Comparison of ENCODE assay signal across 8 cellular contexts in genomic region chr1:6601049-6601864, GRCh38. TPM values are rescaled to one million over a fixed set of nuclear protein-coding genes. Genes with fewer than 3 reads are reported as not detected.
DNase-seq lines count a peak whose midpoint lies in the region; ATAC-seq, FAIRE-seq and TF ChIP-seq lines count a peak whose summit lies in the region.

No MANE protein-coding gene starts in this region.

- H3K36me3 Mint-ChIP-seq in GM23338 (ENCODE audit: low read depth): peaks cover 42% of the 10 kb centered on the region; the same call in 2 of the 3 replicates

- H3K4me1 Mint-ChIP-seq in GM23338: peaks cover 20% of the 10 kb centered on the region

- TF ChIP-seq EP300 in HepG2 (IDR thresholded peaks at IDR 0.05; ENCODE audit: low read depth in 2 of 2, low read length in 2 of 2) (peak in 1 of 2 experiments; percentile 28; a peak in 1 of 4 replicates), HepG2 (CRISPR knock-in tag; IDR thresholded peaks at IDR 0.05; ENCODE audit: borderline replicate concordance) (no peak)

- TF ChIP-seq CTCF in GM23338 (conservative IDR thresholded peaks at IDR 0.05; ENCODE audit: low read depth in 2 of 2) (0 out of 4 replicates have a peak, but pooled peaks have one; percentile 1 to 13), HepG2 (CRISPR knock-in tag; IDR thresholded peaks at IDR 0.05) (no peak)

- H3K27ac ChIP-seq in GM23338 (ENCODE audit: low read depth) (no peak overlapping the region), HepG2 (ENCODE audit: extremely low read length, insufficient read depth, low read length) (peak overlapping the region; percentile 100)

- no peaks in the 10 kb centered on the region; the same call in 1 of the 2 replicates for H3K36me3 ChIP-seq in GM23338 (ENCODE audit: insufficient read depth)
- peaks cover 19 to 32% of the 10 kb centered on the region in 2 experiments for H3K36me3 ChIP-seq in HepG2 (replicated peaks in 1 of 2; ENCODE audit: control insufficient read depth in 1 of 2, insufficient read depth in 2 of 2, low read length in 2 of 2)

- H3K79me2 ChIP-seq in GM23338 (replicated peaks; ENCODE audit: insufficient read depth) (peaks cover 57% of the 10 kb centered on the region), HepG2 (ENCODE audit: insufficient read depth, low read length) (peaks cover 53% of the 10 kb centered on the region)

- intact Hi-C loops in HepG2 (cut with micrococcal nuclease; ENCODE audit: unreplicated experiment): loop anchor here (2.0 kb wide), 1 partner anchor 22 kb away; the partner anchor contains the start of gene ZBTB48

- TF ChIP-seq RAD21 in HepG2 (CRISPR knock-in tag; IDR thresholded peaks at IDR 0.05): 0 out of 2 replicates have a peak, but pooled peaks have one; percentile 6

- peak overlapping the region; percentile 88 for H3K27ac Mint-ChIP-seq in GM23338

- H3F3A ChIP-seq in GM23338 (replicated peaks; ENCODE audit: low read depth): peaks cover 10% of the 10 kb centered on the region; the same call in 1 of the 2 replicates

- H3K9me3 ChIP-seq in HepG2 (ENCODE audit: low read length): no peaks in the 10 kb centered on the region

- FAIRE-seq in HepG2 (lab: Jason Lieb, UNC): peak; percentile 89

- peaks cover 35% of the 10 kb centered on the region for H4K20me1 ChIP-seq in GM23338 (replicated peaks; ENCODE audit: insufficient read depth)
- H4K20me1 ChIP-seq in HepG2 (ENCODE audit: insufficient read depth, low read length): peaks cover 45% of the 10 kb centered on the region

- peak overlapping the region; percentile 87 for H3K9ac ChIP-seq in HepG2 (ENCODE audit: insufficient read depth, low read depth, low read length)

- H3K4me1 ChIP-seq in GM23338 (ENCODE audit: insufficient read depth) (peaks cover 9% of the 10 kb centered on the region), HepG2 (ENCODE audit: insufficient read depth, low read length) (peaks cover 59% of the 10 kb centered on the region)

- ATAC-seq in GM23338 (peak; percentile 3), HepG2 (peak; percentile 46)

- in situ Hi-C loops in HepG2 (cut with HindIII; ENCODE audit: extremely low pct_ligation_motif_present, low pct_unique_long_range_greater_than_20kb): no loop called here

- no TSS peak for BruUV-seq in HepG2 (replicated peaks; lab: Mats Ljungman, UMichigan)

- 0% methylated on average over 20 of the region's 35 CpGs for WGBS in HepG2 (ENCODE audit: low lambda C conversion rate)

- peak in 1 of 2 experiments; percentile 68; a peak in 2 of 4 replicates for TF ChIP-seq POLR2A in HepG2 (IDR thresholded peaks at IDR 0.05; ENCODE audit: insufficient read depth in 1 of 2, low read depth in 2 of 2, low read length in 2 of 2)

- POLR2A ChIA-PET in HepG2 (lab: Yijun Ruan, JAX): interaction anchor here (1.3 to 7.1 kb wide), 9 partner anchors 10 to 110 kb away, joined by 4 to 113 read pairs (median 8); partner anchors contain the start of genes NOL9, PHF13, PLEKHG5 and TAS1R1

- H3K4me3 ChIP-seq in GM23338 (peak overlapping the region; percentile 98), HepG2 (replicated peaks in 1 of 3; ENCODE audit: insufficient read depth in 1 of 3, low read depth in 2 of 3, low read length in 3 of 3) (peak overlapping the region; percentile 77 to 93 (median 92))

- peak overlapping the region; percentile 81 for H3K4me2 ChIP-seq in GM23338
- peak overlapping the region; percentile 97 for H3K4me2 ChIP-seq in HepG2 (ENCODE audit: low read depth, low read length)

- CTCF ChIA-PET in HepG2 (lab: Yijun Ruan, JAX; ENCODE audit: low intra/inter-chr PET ratio, low total read pairs): interaction anchor here (1.3 kb wide), 1 partner anchor 47 kb away, joined by 5 read pairs; the partner anchor contains the start of gene NOL9

- H3K27me3 ChIP-seq in GM23338 (ENCODE audit: insufficient read depth) (peaks cover 5% of the 10 kb centered on the region; the same call in 1 of the 2 replicates), HepG2 (ENCODE audit: control insufficient read depth in 1 of 2, insufficient read depth in 2 of 2, low read length in 2 of 2) (no peaks in the 10 kb centered on the region; a peak in 1 of 5 replicates)

- H3K9me2 ChIP-seq in GM23338 (ENCODE audit: insufficient read depth): no peaks in the 10 kb centered on the region

- peaks cover 20% of the 10 kb centered on the region for H3K27me3 Mint-ChIP-seq in GM23338 (ENCODE audit: insufficient read depth, low read depth, poor library complexity)

- peak overlapping the region; percentile 91 for H3K4me3 Mint-ChIP-seq in GM23338

- H3K9me3 Mint-ChIP-seq in GM23338: no peaks in the 10 kb centered on the region

- H2AFZ ChIP-seq in GM23338 (no peak overlapping the region), HepG2 (ENCODE audit: low read length) (no peak overlapping the region)

- DNase-seq in COLO829 (ENCODE audit: low spot score): peak; percentile 61
- peak; percentile 67 for DNase-seq in GM23338 (ENCODE audit: low spot score)
- peak; percentile 24 for DNase-seq in NCI-H2029 treated with DMSO at 0.1 percent for 48 hours (lab: John Stamatoyannopoulos, UW)
- peak; percentile 79 to 84 for DNase-seq in activated CD4-positive, alpha-beta T cell treated with anti-CD3 and anti-CD28 coated beads, Interleukin-2, amount 50 U/mL, for 4 hours
- DNase-seq in dermis blood vessel endothelial cell: peak; percentile 86
- peak; percentile 89 for DNase-seq in HepG2 (ENCODE audit: low spot score)
- peak; percentile 81 for DNase-seq in stimulated activated CD4-positive, alpha-beta T cell treated with anti-CD3 and anti-CD28 coated beads, Interleukin-4, amount 100 ng/mL, for 1 hour
- no peak for DNase-seq in DMS153 (lab: John Stamatoyannopoulos, UW)

RNA-seq across cellular contexts. Expression of gene KLHL21, which starts 1.4 kb away (rescaled TPM):
- total RNA-seq in GM23338 (2014; rRNA removed; shearing (Covaris generic)): 31.1 and 35.9 TPM in 2 replicates
- polyA plus RNA-seq in GM23338 (2016; fragmentation: Nextera tagmentation; extraction: Ambion mirVana) (7.3 and 7.8 TPM in 2 replicates), HepG2 (2011; rRNA removed) (14.8 and 19.9 TPM in 2 replicates)
- total RNA-seq in dermis blood vessel endothelial cell (25.9 and 31.7 TPM in 2 replicates), HepG2 (2016; rRNA removed; fragmentation: Illumina TruSeq; extraction: Trizol) (20.9 and 25.0 TPM in 2 replicates)
- 4.1 and 5.1 TPM in 2 replicates for total RNA-seq in HepG2 (2016; cell fraction: cytosol; rRNA removed; fragmentation: Illumina TruSeq; extraction: Trizol; ENCODE audit: low read depth)
- total RNA-seq in HepG2 (2016; cell fraction: insoluble cytoplasmic fraction; rRNA removed; fragmentation: Illumina TruSeq; extraction: Trizol): 16.6 and 24.3 TPM in 2 replicates
- total RNA-seq in HepG2 (2016; cell fraction: membrane; rRNA removed; fragmentation: Illumina TruSeq; extraction: Trizol): 11.5 and 11.6 TPM in 2 replicates
- total RNA-seq in HepG2 (2016; cell fraction: nucleus; rRNA removed; fragmentation: Illumina TruSeq; extraction: Trizol): 22.1 and 26.1 TPM in 2 replicates
- polyA plus RNA-seq in HepG2 (2011; cell fraction: cytosol; rRNA removed): 10.9 and 14.4 TPM in 2 replicates
- 95.0 and 99.0 TPM in 2 replicates for polyA plus RNA-seq in HepG2 (2011; cell fraction: nucleus; rRNA removed)
- 13.7 and 34.6 TPM in 2 replicates for polyA plus RNA-seq in HepG2 (2012)
- 2.2 and 2.8 TPM in 2 replicates for polyA plus RNA-seq in HepG2 (2016; cell fraction: cytosol; fragmentation: Illumina TruSeq; extraction: Trizol; ENCODE audit: low read depth)
- polyA plus RNA-seq in HepG2 (2016; cell fraction: insoluble cytoplasmic fraction; fragmentation: Illumina TruSeq; extraction: Trizol; ENCODE audit: low read depth): 14.0 and 18.0 TPM in 2 replicates
- polyA plus RNA-seq in HepG2 (2016; cell fraction: membrane; fragmentation: Illumina TruSeq; extraction: Trizol; ENCODE audit: low read depth): 4.8 and 5.2 TPM in 2 replicates
- 41.5 and 42.6 TPM in 2 replicates for polyA plus RNA-seq in HepG2 (2016; cell fraction: nucleus; fragmentation: Illumina TruSeq; extraction: Trizol; ENCODE audit: insufficient read depth, low read depth)
- polyA minus RNA-seq in HepG2 (2011; rRNA and poly(A)+ RNA removed; ENCODE audit: low replicate concordance): 28.3 and 69.9 TPM in 2 replicates
- polyA minus RNA-seq in HepG2 (2011; cell fraction: cytosol; rRNA and poly(A)+ RNA removed): 21.0 and 26.5 TPM in 2 replicates
- polyA minus RNA-seq in HepG2 (2011; cell fraction: nucleus; rRNA and poly(A)+ RNA removed): 34.2 and 40.8 TPM in 2 replicates

RNA-seq across cellular contexts. Expression of gene PHF13, which starts 12.3 kb away (rescaled TPM):
- total RNA-seq in GM23338 (2014; rRNA removed; shearing (Covaris generic)): 33.2 and 37.1 TPM in 2 replicates
- polyA plus RNA-seq in GM23338 (2016; fragmentation: Nextera tagmentation; extraction: Ambion mirVana) (10.4 and 12.1 TPM in 2 replicates), HepG2 (2011; rRNA removed) (4.7 and 6.1 TPM in 2 replicates)
- total RNA-seq in dermis blood vessel endothelial cell (10.2 and 16.7 TPM in 2 replicates), HepG2 (2016; rRNA removed; fragmentation: Illumina TruSeq; extraction: Trizol) (7.4 and 8.4 TPM in 2 replicates)
- total RNA-seq in HepG2 (2016; cell fraction: cytosol; rRNA removed; fragmentation: Illumina TruSeq; extraction: Trizol; ENCODE audit: low read depth): 1.8 TPM in 2 replicates
- 7.7 and 8.2 TPM in 2 replicates for total RNA-seq in HepG2 (2016; cell fraction: insoluble cytoplasmic fraction; rRNA removed; fragmentation: Illumina TruSeq; extraction: Trizol)
- total RNA-seq in HepG2 (2016; cell fraction: membrane; rRNA removed; fragmentation: Illumina TruSeq; extraction: Trizol): 5.3 and 5.8 TPM in 2 replicates
- 8.5 and 10.6 TPM in 2 replicates for total RNA-seq in HepG2 (2016; cell fraction: nucleus; rRNA removed; fragmentation: Illumina TruSeq; extraction: Trizol)
- polyA plus RNA-seq in HepG2 (2011; cell fraction: cytosol; rRNA removed): 3.7 and 4.9 TPM in 2 replicates
- polyA plus RNA-seq in HepG2 (2011; cell fraction: nucleus; rRNA removed): 9.9 and 12.6 TPM in 2 replicates
- polyA plus RNA-seq in HepG2 (2012): 15.6 and 16.1 TPM in 2 replicates
- polyA plus RNA-seq in HepG2 (2016; cell fraction: cytosol; fragmentation: Illumina TruSeq; extraction: Trizol; ENCODE audit: low read depth): 0.83 and 0.97 TPM in 2 replicates
- 9.5 and 10.6 TPM in 2 replicates for polyA plus RNA-seq in HepG2 (2016; cell fraction: insoluble cytoplasmic fraction; fragmentation: Illumina TruSeq; extraction: Trizol; ENCODE audit: low read depth)
- polyA plus RNA-seq in HepG2 (2016; cell fraction: membrane; fragmentation: Illumina TruSeq; extraction: Trizol; ENCODE audit: low read depth): 2.9 and 3.0 TPM in 2 replicates
- polyA plus RNA-seq in HepG2 (2016; cell fraction: nucleus; fragmentation: Illumina TruSeq; extraction: Trizol; ENCODE audit: insufficient read depth, low read depth): 19.2 and 19.9 TPM in 2 replicates
- 2.6 and 5.3 TPM in 2 replicates for polyA minus RNA-seq in HepG2 (2011; rRNA and poly(A)+ RNA removed; ENCODE audit: low replicate concordance)
- 4.9 and 7.5 TPM in 2 replicates for polyA minus RNA-seq in HepG2 (2011; cell fraction: cytosol; rRNA and poly(A)+ RNA removed)
- 4.2 and 4.7 TPM in 2 replicates for polyA minus RNA-seq in HepG2 (2011; cell fraction: nucleus; rRNA and poly(A)+ RNA removed)

RNA-seq across cellular contexts. Expression of gene ZBTB48, which starts 21.5 kb away (rescaled TPM):
- total RNA-seq in GM23338 (2014; rRNA removed; shearing (Covaris generic)): 21.0 and 25.5 TPM in 2 replicates
- polyA plus RNA-seq in GM23338 (2016; fragmentation: Nextera tagmentation; extraction: Ambion mirVana) (17.3 and 18.0 TPM in 2 replicates), HepG2 (2011; rRNA removed) (13.0 and 18.1 TPM in 2 replicates)
- total RNA-seq in dermis blood vessel endothelial cell (12.0 and 22.5 TPM in 2 replicates), HepG2 (2016; rRNA removed; fragmentation: Illumina TruSeq; extraction: Trizol) (13.8 and 17.1 TPM in 2 replicates)
- 5.0 and 5.2 TPM in 2 replicates for total RNA-seq in HepG2 (2016; cell fraction: cytosol; rRNA removed; fragmentation: Illumina TruSeq; extraction: Trizol; ENCODE audit: low read depth)
- total RNA-seq in HepG2 (2016; cell fraction: insoluble cytoplasmic fraction; rRNA removed; fragmentation: Illumina TruSeq; extraction: Trizol): 8.3 and 21.5 TPM in 2 replicates
- 5.7 and 8.8 TPM in 2 replicates for total RNA-seq in HepG2 (2016; cell fraction: membrane; rRNA removed; fragmentation: Illumina TruSeq; extraction: Trizol)
- 17.3 and 20.3 TPM in 2 replicates for total RNA-seq in HepG2 (2016; cell fraction: nucleus; rRNA removed; fragmentation: Illumina TruSeq; extraction: Trizol)
- polyA plus RNA-seq in HepG2 (2011; cell fraction: cytosol; rRNA removed): 10.2 and 13.3 TPM in 2 replicates
- 62.4 and 69.3 TPM in 2 replicates for polyA plus RNA-seq in HepG2 (2011; cell fraction: nucleus; rRNA removed)
- 9.9 and 13.5 TPM in 2 replicates for polyA plus RNA-seq in HepG2 (2012)
- polyA plus RNA-seq in HepG2 (2016; cell fraction: cytosol; fragmentation: Illumina TruSeq; extraction: Trizol; ENCODE audit: low read depth): 3.7 and 4.2 TPM in 2 replicates
- 7.6 TPM in 2 replicates for polyA plus RNA-seq in HepG2 (2016; cell fraction: insoluble cytoplasmic fraction; fragmentation: Illumina TruSeq; extraction: Trizol; ENCODE audit: low read depth)
- polyA plus RNA-seq in HepG2 (2016; cell fraction: membrane; fragmentation: Illumina TruSeq; extraction: Trizol; ENCODE audit: low read depth): 5.0 and 5.6 TPM in 2 replicates
- polyA plus RNA-seq in HepG2 (2016; cell fraction: nucleus; fragmentation: Illumina TruSeq; extraction: Trizol; ENCODE audit: insufficient read depth, low read depth): 44.7 and 51.5 TPM in 2 replicates
- 30.6 and 46.1 TPM in 2 replicates for polyA minus RNA-seq in HepG2 (2011; rRNA and poly(A)+ RNA removed; ENCODE audit: low replicate concordance)
- 4.3 and 8.8 TPM in 2 replicates for polyA minus RNA-seq in HepG2 (2011; cell fraction: cytosol; rRNA and poly(A)+ RNA removed)
- polyA minus RNA-seq in HepG2 (2011; cell fraction: nucleus; rRNA and poly(A)+ RNA removed): 18.5 and 19.6 TPM in 2 replicates

RNA-seq across cellular contexts. Expression of gene THAP3, which starts 23.4 kb away (rescaled TPM):
- 15.1 and 18.6 TPM in 2 replicates for total RNA-seq in GM23338 (2014; rRNA removed; shearing (Covaris generic))
- polyA plus RNA-seq in GM23338 (2016; fragmentation: Nextera tagmentation; extraction: Ambion mirVana): 20.9 and 23.8 TPM in 2 replicates
- total RNA-seq in dermis blood vessel endothelial cell: 19.9 and 23.5 TPM in 2 replicates
- total RNA-seq in HepG2 (2016; rRNA removed; fragmentation: Illumina TruSeq; extraction: Trizol): 14.9 and 15.0 TPM in 2 replicates
- total RNA-seq in HepG2 (2016; cell fraction: cytosol; rRNA removed; fragmentation: Illumina TruSeq; extraction: Trizol; ENCODE audit: low read depth): 9.0 and 9.7 TPM in 2 replicates
- total RNA-seq in HepG2 (2016; cell fraction: insoluble cytoplasmic fraction; rRNA removed; fragmentation: Illumina TruSeq; extraction: Trizol): 15.7 and 15.9 TPM in 2 replicates
- 12.2 and 13.1 TPM in 2 replicates for total RNA-seq in HepG2 (2016; cell fraction: membrane; rRNA removed; fragmentation: Illumina TruSeq; extraction: Trizol)
- total RNA-seq in HepG2 (2016; cell fraction: nucleus; rRNA removed; fragmentation: Illumina TruSeq; extraction: Trizol): 12.6 and 13.1 TPM in 2 replicates
- polyA plus RNA-seq in HepG2 (2011; rRNA removed): 10.3 and 12.1 TPM in 2 replicates
- 7.0 and 10.7 TPM in 2 replicates for polyA plus RNA-seq in HepG2 (2011; cell fraction: cytosol; rRNA removed)
- 24.3 and 30.1 TPM in 2 replicates for polyA plus RNA-seq in HepG2 (2011; cell fraction: nucleus; rRNA removed)
- polyA plus RNA-seq in HepG2 (2012): 8.1 and 8.4 TPM in 2 replicates
- 4.4 and 4.8 TPM in 2 replicates for polyA plus RNA-seq in HepG2 (2016; cell fraction: cytosol; fragmentation: Illumina TruSeq; extraction: Trizol; ENCODE audit: low read depth)
- 11.7 and 12.3 TPM in 2 replicates for polyA plus RNA-seq in HepG2 (2016; cell fraction: insoluble cytoplasmic fraction; fragmentation: Illumina TruSeq; extraction: Trizol; ENCODE audit: low read depth)
- polyA plus RNA-seq in HepG2 (2016; cell fraction: membrane; fragmentation: Illumina TruSeq; extraction: Trizol; ENCODE audit: low read depth): 5.1 and 6.0 TPM in 2 replicates
- 24.7 and 27.0 TPM in 2 replicates for polyA plus RNA-seq in HepG2 (2016; cell fraction: nucleus; fragmentation: Illumina TruSeq; extraction: Trizol; ENCODE audit: insufficient read depth, low read depth)
- polyA minus RNA-seq in HepG2 (2011; rRNA and poly(A)+ RNA removed; ENCODE audit: low replicate concordance): 17.1 and 18.0 TPM in 2 replicates
- 3.2 and 4.4 TPM in 2 replicates for polyA minus RNA-seq in HepG2 (2011; cell fraction: cytosol; rRNA and poly(A)+ RNA removed)
- 8.4 and 9.4 TPM in 2 replicates for polyA minus RNA-seq in HepG2 (2011; cell fraction: nucleus; rRNA and poly(A)+ RNA removed)

RNA-seq across cellular contexts. Expression of gene TAS1R1, which starts 46.1 kb away (rescaled TPM):
- not detected in 2 replicates for total RNA-seq in GM23338 (2014; rRNA removed; shearing (Covaris generic))
- polyA plus RNA-seq in GM23338 (2016; fragmentation: Nextera tagmentation; extraction: Ambion mirVana): 0.19 TPM in 1 of 2 replicates, not detected in the other
- under 0.01 TPM in 1 of 2 replicates, not detected in the other for total RNA-seq in dermis blood vessel endothelial cell
- 0.98 and 1.4 TPM in 2 replicates for total RNA-seq in HepG2 (2016; rRNA removed; fragmentation: Illumina TruSeq; extraction: Trizol)
- 0.26 and 0.30 TPM in 2 replicates for total RNA-seq in HepG2 (2016; cell fraction: cytosol; rRNA removed; fragmentation: Illumina TruSeq; extraction: Trizol; ENCODE audit: low read depth)
- total RNA-seq in HepG2 (2016; cell fraction: insoluble cytoplasmic fraction; rRNA removed; fragmentation: Illumina TruSeq; extraction: Trizol): 1.4 and 1.7 TPM in 2 replicates
- total RNA-seq in HepG2 (2016; cell fraction: membrane; rRNA removed; fragmentation: Illumina TruSeq; extraction: Trizol): 1.1 and 2.0 TPM in 2 replicates
- 1.1 TPM in 2 replicates for total RNA-seq in HepG2 (2016; cell fraction: nucleus; rRNA removed; fragmentation: Illumina TruSeq; extraction: Trizol)
- 1.6 and 1.9 TPM in 2 replicates for polyA plus RNA-seq in HepG2 (2011; rRNA removed)
- 1.8 and 2.4 TPM in 2 replicates for polyA plus RNA-seq in HepG2 (2011; cell fraction: cytosol; rRNA removed)
- polyA plus RNA-seq in HepG2 (2011; cell fraction: nucleus; rRNA removed): 0.93 and 1.9 TPM in 2 replicates
- 0.30 and 0.32 TPM in 2 replicates for polyA plus RNA-seq in HepG2 (2012)
- 0.71 and 0.72 TPM in 2 replicates for polyA plus RNA-seq in HepG2 (2016; cell fraction: cytosol; fragmentation: Illumina TruSeq; extraction: Trizol; ENCODE audit: low read depth)
- polyA plus RNA-seq in HepG2 (2016; cell fraction: insoluble cytoplasmic fraction; fragmentation: Illumina TruSeq; extraction: Trizol; ENCODE audit: low read depth): 0.81 and 1.2 TPM in 2 replicates
- polyA plus RNA-seq in HepG2 (2016; cell fraction: membrane; fragmentation: Illumina TruSeq; extraction: Trizol; ENCODE audit: low read depth): 1.2 TPM in 2 replicates
- polyA plus RNA-seq in HepG2 (2016; cell fraction: nucleus; fragmentation: Illumina TruSeq; extraction: Trizol; ENCODE audit: insufficient read depth, low read depth): 1.9 and 2.5 TPM in 2 replicates
- 0.09 and 5.5 TPM in 2 replicates for polyA minus RNA-seq in HepG2 (2011; rRNA and poly(A)+ RNA removed; ENCODE audit: low replicate concordance)
- polyA minus RNA-seq in HepG2 (2011; cell fraction: cytosol; rRNA and poly(A)+ RNA removed): 0.79 and 1.3 TPM in 2 replicates
- polyA minus RNA-seq in HepG2 (2011; cell fraction: nucleus; rRNA and poly(A)+ RNA removed): 0.26 and 1.2 TPM in 2 replicates
